ENCODE assay signal across 8 cellular contexts in the genomic region with DNA sequence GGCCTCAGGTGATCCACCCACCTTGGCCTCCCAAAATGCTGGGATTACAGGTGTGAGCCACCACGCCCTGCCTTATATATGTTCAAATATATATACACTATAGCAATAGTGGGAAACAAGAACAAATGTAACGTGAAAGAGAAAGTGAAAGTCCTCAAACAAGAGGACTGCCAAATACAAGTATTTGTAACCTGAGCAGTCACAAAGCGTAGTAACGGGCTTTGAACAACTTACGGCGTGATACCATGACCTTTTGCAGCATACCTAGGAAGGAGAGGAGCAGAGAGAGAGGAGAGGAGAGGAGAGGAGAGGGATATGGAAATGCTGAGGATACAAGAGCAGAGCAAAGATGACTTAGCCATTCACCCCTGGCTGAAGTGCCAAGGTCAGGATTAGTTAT.
A peak's percentile ranks its signal among the peaks of the same experiment; 100 is the strongest.
DNase-seq lines count a peak whose midpoint lies in the region; ATAC-seq and TF ChIP-seq lines count a peak whose summit lies in the region.

No MANE protein-coding gene starts in this region.

- no peaks in the 10 kb centered on the region for H3K27me3 ChIP-seq in duodenal mucosa (ENCODE audit: control insufficient read depth in 1 of 2, insufficient read depth in 2 of 2, low read length in 2 of 2)
- no peaks in the 10 kb centered on the region for H3K27me3 ChIP-seq in upper lobe of right lung
- H3K27me3 ChIP-seq in psoas muscle (ENCODE audit: insufficient read depth in 3 of 3, low read length in 2 of 3), result no peaks in the 10 kb centered on the region

- H3K27ac ChIP-seq in duodenal mucosa (ENCODE audit: low read depth, low read length), result no peak overlapping the region
- H3K27ac ChIP-seq in upper lobe of right lung, result no peak overlapping the region
- no peak overlapping the region for H3K27ac ChIP-seq in psoas muscle

- H3K9me3 Mint-ChIP-seq in activated naive CD8-positive, alpha-beta T cell (ENCODE audit: low read depth), result no peaks in the 10 kb centered on the region
- H3K9me3 Mint-ChIP-seq in activated naive CD8-positive, alpha-beta T cell treated with anti-CD3 and anti-CD28 coated beads for 36 hours, result peaks cover 2% of the 10 kb centered on the region

- H3K36me3 ChIP-seq in duodenal mucosa (ENCODE audit: control insufficient read depth in 1 of 2, insufficient read depth in 2 of 2, low read length in 2 of 2) (no peaks in the 10 kb centered on the region), upper lobe of right lung (no peaks in the 10 kb centered on the region), psoas muscle (ENCODE audit: insufficient read depth in 1 of 2, low read depth in 1 of 2) (no peaks in the 10 kb centered on the region)

- no peaks in the 10 kb centered on the region for H3K36me3 Mint-ChIP-seq in activated naive CD8-positive, alpha-beta T cell
- no peaks in the 10 kb centered on the region for H3K36me3 Mint-ChIP-seq in activated naive CD8-positive, alpha-beta T cell treated with anti-CD3 and anti-CD28 coated beads for 36 hours

- peaks cover 3% of the 10 kb centered on the region for H3K4me1 Mint-ChIP-seq in activated naive CD8-positive, alpha-beta T cell (ENCODE audit: low read depth)
- peaks cover 2% of the 10 kb centered on the region for H3K4me1 Mint-ChIP-seq in activated naive CD8-positive, alpha-beta T cell treated with anti-CD3 and anti-CD28 coated beads for 36 hours

- H3K9ac ChIP-seq in duodenal mucosa (ENCODE audit: low read depth in 1 of 2, low read length in 2 of 2), result no peak overlapping the region

- H3K27ac Mint-ChIP-seq in activated naive CD8-positive, alpha-beta T cell, result no peak overlapping the region
- no peak overlapping the region for H3K27ac Mint-ChIP-seq in activated naive CD8-positive, alpha-beta T cell treated with anti-CD3 and anti-CD28 coated beads for 36 hours

- H3K9me3 ChIP-seq in duodenal mucosa (ENCODE audit: control insufficient read depth in 1 of 2, low read length in 2 of 2), result no peaks in the 10 kb centered on the region
- H3K9me3 ChIP-seq in upper lobe of right lung, result no peaks in the 10 kb centered on the region
- H3K9me3 ChIP-seq in psoas muscle, result no peaks in the 10 kb centered on the region

- peak overlapping the region; percentile 64 to 65 for H3K4me3 ChIP-seq in duodenal mucosa (ENCODE audit: low read depth in 1 of 2, low read length in 2 of 2)
- peak overlapping the region; percentile 19 for H3K4me3 ChIP-seq in upper lobe of right lung
- no peak overlapping the region for H3K4me3 ChIP-seq in psoas muscle

- peak overlapping the region; percentile 56 for H3K4me3 Mint-ChIP-seq in activated naive CD8-positive, alpha-beta T cell
- H3K4me3 Mint-ChIP-seq in activated naive CD8-positive, alpha-beta T cell treated with anti-CD3 and anti-CD28 coated beads for 36 hours, result no peak overlapping the region

- WGBS in psoas muscle, 3 donors, result 25 to 41% (median 28%) methylated on average over 6 of the region's 6 CpGs

- peak; percentile 70 for ATAC-seq in HG03575 (IDR thresholded peaks at IDR 0.05; ENCODE audit: extremely low read depth, insufficient number of reproducible peaks, low FRiP score, unreplicated experiment)
- ATAC-seq in upper lobe of right lung, result peak; percentile 68
- no peak for ATAC-seq in psoas muscle

- no peaks in the 10 kb centered on the region for H3K27me3 Mint-ChIP-seq in activated naive CD8-positive, alpha-beta T cell
- H3K27me3 Mint-ChIP-seq in activated naive CD8-positive, alpha-beta T cell treated with anti-CD3 and anti-CD28 coated beads for 36 hours, result peaks cover 5% of the 10 kb centered on the region

- DNase-seq in activated naive CD8-positive, alpha-beta T cell treated with anti-CD3 and anti-CD28 coated beads for 36 hours, result no peak
- no peak for DNase-seq in upper lobe of right lung
- DNase-seq in amygdala (lab: John Stamatoyannopoulos, UW), result no peak
- no peak for DNase-seq in psoas muscle
- no peak for DNase-seq in NCI-H524 (lab: John Stamatoyannopoulos, UW)

- H3K4me1 ChIP-seq in duodenal mucosa (ENCODE audit: control insufficient read depth in 1 of 2, insufficient read depth in 2 of 2, low read length in 2 of 2) (no peaks in the 10 kb centered on the region), upper lobe of right lung (no peaks in the 10 kb centered on the region), psoas muscle (no peaks in the 10 kb centered on the region)

- intact Hi-C loops in upper lobe of right lung (cut with DNase I) (no loop called here), psoas muscle (cut with DNase I) (no loop called here)

- TF ChIP-seq CTCF in upper lobe of right lung (IDR thresholded peaks at IDR 0.05) (no peak), psoas muscle (IDR thresholded peaks at IDR 0.05) (no peak)

Comparison
In these comparisons a context has a peak if more than half of its experiments do, and no peak if none do; other contexts are left out.
1. ATAC-seq: peak in HG03575 (single experiment) and upper lobe of right lung (single experiment); none in psoas muscle (0 of 4).